9 cellular contexts compared by ENCODE assay signal in genomic region chr6:43120938-43121913, GRCh38. TPM values are rescaled to one million over a fixed set of nuclear protein-coding genes. Genes with fewer than 3 reads are reported as not detected.
DNase-seq lines count a peak whose midpoint lies in the region; ATAC-seq, FAIRE-seq and TF ChIP-seq lines count a peak whose summit lies in the region.
"Had no signal": no experiment of that assay in that cellular context is flagged by ENCODE, and none has a peak within 500 bp of the region (broad histone marks: within the 10 kb centered on the region; RNA-seq: fewer than 3 reads in every experiment).

No MANE protein-coding gene starts in this region.

- H3K4me3 ChIP-seq in adrenal gland (no peak overlapping the region), left ventricle myocardium inferior (no peak overlapping the region)

- H3K27me3 Mint-ChIP-seq in activated T-cell treated with anti-CD3 and anti-CD28 coated beads, Interleukin-2, amount 50 U/mL, for 72 hours (ENCODE audit: low read depth), result no peaks in the 10 kb centered on the region

- no peak overlapping the region for H3K4me3 Mint-ChIP-seq in activated T-cell treated with anti-CD3 and anti-CD28 coated beads, Interleukin-2, amount 50 U/mL, for 72 hours

- TF ChIP-seq POLR2A in H54 (IDR thresholded peaks at IDR 0.05; ENCODE audit: low read depth, low read length), result no peak
- no peak for TF ChIP-seq POLR2A in adrenal gland (IDR thresholded peaks at IDR 0.05)

- H3K27me3 ChIP-seq in adrenal gland (no peaks in the 10 kb centered on the region), left ventricle myocardium inferior (ENCODE audit: low read depth) (no peaks in the 10 kb centered on the region)

- WGBS in adrenal gland, 4 donors, result 42 to 48% (median 43%) methylated on average over 9 of the region's 9 CpGs

- FAIRE-seq in H54 (lab: Jason Lieb, UNC), result peak; percentile 68

- no peaks in the 10 kb centered on the region for H3K9me3 Mint-ChIP-seq in activated T-cell treated with anti-CD3 and anti-CD28 coated beads, Interleukin-2, amount 50 U/mL, for 72 hours

- H3K9me3 ChIP-seq in adrenal gland (replicated peaks in 1 of 3) (no peaks in the 10 kb centered on the region), left ventricle myocardium inferior (replicated peaks) (no peaks in the 10 kb centered on the region)

- no peaks in the 10 kb centered on the region for H3K36me3 Mint-ChIP-seq in activated T-cell treated with anti-CD3 and anti-CD28 coated beads, Interleukin-2, amount 50 U/mL, for 72 hours (ENCODE audit: insufficient read depth in 2 of 2)

- no peak overlapping the region for H3K27ac Mint-ChIP-seq in activated T-cell treated with anti-CD3 and anti-CD28 coated beads, Interleukin-2, amount 50 U/mL, for 72 hours

- no peak for ATAC-seq in activated T-cell treated with anti-CD3 and anti-CD28 coated beads, Interleukin-2, amount 50 U/mL, for 72 hours (replicated peaks in 1 of 2)

- peak in 1 of 6 experiments; percentile 6 for TF ChIP-seq CTCF in adrenal gland (IDR thresholded peaks at IDR 0.05)
- TF ChIP-seq CTCF in left ventricle myocardium inferior (IDR thresholded peaks at IDR 0.05; ENCODE audit: borderline replicate concordance), result no peak

- intact Hi-C loops in adrenal gland (cut with DNase I), result no loop called here
- intact Hi-C loops in left ventricle myocardium inferior (cut with micrococcal nuclease), result no loop called here

- peak; percentile 67 for DNase-seq in H54 (ENCODE audit: insufficient read length, low spot score)
- DNase-seq in adrenal gland, result peak; percentile 58 to 92 (median 90)
- peak; percentile 56 for DNase-seq in left ventricle myocardium inferior
- peak; percentile 93 for DNase-seq in smooth muscle cell of the brain vasculature (ENCODE audit: low read depth, low spot score)
- DNase-seq in HuH-7.5 (ENCODE audit: low spot score), result no peak
- DNase-seq in activated T-cell treated with anti-CD3 and anti-CD28 coated beads, Interleukin-2, amount 50 U/mL, for 72 hours, result no peak
- no peak for DNase-seq in NOMO-1 (lab: John Stamatoyannopoulos, UW; ENCODE audit: unreplicated experiment in 2 of 2)
- no peak for DNase-seq in SHP77 (lab: John Stamatoyannopoulos, UW)
- DNase-seq: nucleus accumbens had no signal

- H3K4me1 ChIP-seq in adrenal gland (replicated peaks in 1 of 2) (peaks cover 0 to 22% of the 10 kb centered on the region in 2 donors), left ventricle myocardium inferior (peaks cover 12% of the 10 kb centered on the region)

- H3K36me3 ChIP-seq in adrenal gland (replicated peaks in 1 of 2) (no peaks in the 10 kb centered on the region), left ventricle myocardium inferior (no peaks in the 10 kb centered on the region)

- H3K4me1 Mint-ChIP-seq in activated T-cell treated with anti-CD3 and anti-CD28 coated beads, Interleukin-2, amount 50 U/mL, for 72 hours (ENCODE audit: low read depth), result no peaks in the 10 kb centered on the region

- H3K27ac ChIP-seq in adrenal gland (peak overlapping the region; percentile 13 to 86 (median 62)), left ventricle myocardium inferior (replicated peaks) (peak overlapping the region; percentile 35)

RNA-seq across cellular contexts. Expression of gene PTK7, which starts 45.1 kb away (rescaled TPM):
- total RNA-seq in adrenal gland, result 10 to 100 TPM in 3 of 8 donors, 1 to 10 TPM in 5; 2.8 to 16.7 (median 7.6) TPM
- polyA plus RNA-seq in adrenal gland, result 10 to 100 TPM in 1 of 3 donors, 1 to 10 TPM in 2; 2.8 to 14.2 (median 8.1) TPM
- total RNA-seq in left ventricle myocardium inferior, result 2.6 TPM
- 1 to 10 TPM; 2.8 to 7.8 TPM for total RNA-seq in activated T-cell treated with anti-CD3 and anti-CD28 coated beads, Interleukin-2, amount 50 U/mL, for 72 hours

RNA-seq across cellular contexts. Expression of gene SRF, which starts 49.8 kb away (rescaled TPM):
- 10 to 100 TPM; 21.7 to 30.9 (median 25.4) TPM for total RNA-seq in adrenal gland
- 10 to 100 TPM; 12.6 to 23.3 (median 22.4) TPM for polyA plus RNA-seq in adrenal gland
- total RNA-seq in left ventricle myocardium inferior, result 61.8 TPM
- 10 to 100 TPM; 44.2 to 46.1 TPM for total RNA-seq in activated T-cell treated with anti-CD3 and anti-CD28 coated beads, Interleukin-2, amount 50 U/mL, for 72 hours

Comparison
In these comparisons a context has a peak if more than half of its experiments do, and no peak if none do; other contexts are left out.
1. DNase-seq: peak in H54 (single experiment), adrenal gland (7 of 7), left ventricle myocardium inferior (single experiment) and smooth muscle cell of the brain vasculature (single experiment); none in HuH-7.5 (single experiment), activated T-cell treated with anti-CD3 and anti-CD28 coated beads, Interleukin-2, amount 50 U/mL, for 72 hours (0 of 2), NOMO-1 (0 of 2) and SHP77 (0 of 2).